In the genomic region with DNA sequence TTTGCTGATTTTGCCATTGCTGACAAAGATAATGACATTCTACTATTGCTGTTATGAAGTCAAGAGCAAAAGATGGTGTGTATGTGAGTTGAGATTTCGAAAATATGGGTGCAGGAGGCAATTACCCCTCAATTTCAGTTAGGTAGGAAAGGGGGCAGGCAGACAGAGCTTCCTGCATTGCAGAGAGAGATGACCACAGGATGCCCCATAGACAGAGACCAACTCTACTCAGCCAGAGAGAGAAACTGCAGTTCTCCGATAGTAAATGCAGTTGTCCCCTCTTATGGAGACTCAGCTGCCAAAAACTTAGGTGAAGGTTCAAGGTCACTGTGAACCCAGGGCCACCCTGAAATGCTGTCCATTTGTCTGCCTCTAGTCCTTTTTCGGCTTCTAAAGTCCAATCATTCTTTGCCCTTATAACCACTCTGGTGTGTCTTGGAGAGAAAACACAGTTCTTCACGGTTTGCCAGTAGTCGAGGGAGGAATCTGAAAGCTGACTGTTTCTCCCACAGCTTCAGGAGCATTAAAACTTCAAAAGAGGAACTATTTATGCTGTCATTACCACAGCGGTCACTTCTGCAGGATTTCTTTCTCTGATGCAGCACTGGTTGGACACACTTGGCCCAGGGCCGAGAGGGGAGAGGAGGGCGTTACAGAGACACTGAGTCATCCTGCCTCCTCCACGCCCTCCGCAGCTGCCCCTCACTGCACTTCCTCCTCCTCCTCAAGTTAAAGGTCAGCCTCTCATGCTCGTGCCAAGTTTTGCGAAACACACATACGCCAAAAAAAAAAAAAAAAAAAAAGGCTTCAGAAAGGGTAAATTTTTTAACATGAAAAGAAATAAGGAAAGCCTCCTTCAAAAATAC, we compare ENCODE assay signal across 8 cellular contexts.
DNase-seq lines count a peak whose midpoint lies in the region; ATAC-seq and TF ChIP-seq lines count a peak whose summit lies in the region.

No MANE protein-coding gene starts in this region.

- H3K4me3 ChIP-seq in GM12864 (ENCODE audit: low read depth, low read length) = no peak overlapping the region
- no peak overlapping the region for H3K4me3 ChIP-seq in GM23338
- H3K4me3 ChIP-seq in foreskin fibroblast (ENCODE audit: low read depth in 1 of 2, low read length in 2 of 2) = peak overlapping the region in 1 of 2 donors; percentile 34
- H3K4me3 ChIP-seq in aorta (ENCODE audit: low read length in 2 of 2) = no peak overlapping the region

- no peak for TF ChIP-seq CTCF in GM12864 (IDR thresholded peaks at IDR 0.05; ENCODE audit: low read depth, low read length, missing control alignments)
- TF ChIP-seq CTCF in GM23338 (conservative IDR thresholded peaks at IDR 0.05; ENCODE audit: low read depth in 2 of 2) = no peak
- no peak for TF ChIP-seq CTCF in foreskin fibroblast (IDR thresholded peaks at IDR 0.05; ENCODE audit: low read depth, low read length)

- no peaks in the 10 kb centered on the region for H3K79me2 ChIP-seq in GM23338 (replicated peaks; ENCODE audit: insufficient read depth)

- H3K27ac ChIP-seq in GM23338 (ENCODE audit: low read depth) (no peak overlapping the region), aorta (ENCODE audit: low read depth in 1 of 2, low read length in 2 of 2) (no peak overlapping the region)

- H4K20me1 ChIP-seq in GM23338 (replicated peaks; ENCODE audit: insufficient read depth) = no peaks in the 10 kb centered on the region

- no peak overlapping the region for H3K4me2 ChIP-seq in GM23338

- H2AFZ ChIP-seq in GM23338 = 0 out of 2 replicates have a peak overlapping the region, but pooled peaks have one; percentile 18

- no peaks in the 10 kb centered on the region for H3K9me2 ChIP-seq in GM23338 (ENCODE audit: insufficient read depth)

- no peaks in the 10 kb centered on the region for H3K36me3 Mint-ChIP-seq in GM23338 (ENCODE audit: low read depth)

- peaks cover 17% of the 10 kb centered on the region for H3K4me1 Mint-ChIP-seq in GM23338

- peaks cover 5% of the 10 kb centered on the region for H3K27me3 Mint-ChIP-seq in GM23338 (ENCODE audit: insufficient read depth, low read depth, poor library complexity)

- WGBS in aorta, 2 donors = 14% methylated on average over 13 of the region's 13 CpGs

- H3K4me3 Mint-ChIP-seq in GM23338 = no peak overlapping the region

- H3K9me3 Mint-ChIP-seq in GM23338 = no peaks in the 10 kb centered on the region

- DNase-seq in GM12864 (ENCODE audit: low read depth) = peak; percentile 64
- no peak for DNase-seq in GM23338 (ENCODE audit: low spot score)
- DNase-seq in KG1 (lab: John Stamatoyannopoulos, UW) = peak; percentile 82
- DNase-seq in activated CD4-positive, alpha-beta T cell treated with anti-CD3 and anti-CD28 coated beads, Interleukin-2, amount 50 U/mL, for 4 hours = peak; percentile 9 to 16
- DNase-seq in foreskin fibroblast = peak; percentile 100
- peak in 47 of 56 donors; percentile 17 to 92 (median 37) for DNase-seq in nucleus accumbens (lab: John Stamatoyannopoulos, UW)
- peak; percentile 97 to 99 for DNase-seq in aorta
- DNase-seq in cortex of kidney (lab: John Stamatoyannopoulos, UW) = no peak

- no peak overlapping the region for H3K27ac Mint-ChIP-seq in GM23338

- ATAC-seq in GM23338 (peak; percentile 62), aorta (ENCODE audit: low FRiP score) (peak; percentile 96)

- intact Hi-C loops in aorta (cut with DNase I) = no loop called here

- peaks cover 10% of the 10 kb centered on the region; the same call in 1 of the 2 replicates for H3K4me1 ChIP-seq in GM23338 (ENCODE audit: insufficient read depth)
- no peaks in the 10 kb centered on the region for H3K4me1 ChIP-seq in aorta (ENCODE audit: control insufficient read depth in 1 of 2, insufficient read depth in 2 of 2, low read length in 2 of 2)

- H3K27me3 ChIP-seq in GM23338 (ENCODE audit: insufficient read depth) (no peaks in the 10 kb centered on the region), aorta (ENCODE audit: control insufficient read depth in 1 of 2, insufficient read depth in 2 of 2, low read length in 1 of 2) (no peaks in the 10 kb centered on the region)

- H3K36me3 ChIP-seq in GM23338 (ENCODE audit: insufficient read depth) (no peaks in the 10 kb centered on the region), aorta (ENCODE audit: control insufficient read depth in 1 of 2, insufficient read depth in 2 of 2, low read length in 1 of 2) (no peaks in the 10 kb centered on the region)

- no peaks in the 10 kb centered on the region for H3F3A ChIP-seq in GM23338 (replicated peaks; ENCODE audit: low read depth)

- no peaks in the 10 kb centered on the region for H3K9me3 ChIP-seq in aorta (ENCODE audit: control insufficient read depth, low read length)

TF ChIP-seq in GM23338, 12 proteins besides CTCF, POLR2A, EP300 and RAD21 (continues in another document):
- TF ChIP-seq, protein P1, sequence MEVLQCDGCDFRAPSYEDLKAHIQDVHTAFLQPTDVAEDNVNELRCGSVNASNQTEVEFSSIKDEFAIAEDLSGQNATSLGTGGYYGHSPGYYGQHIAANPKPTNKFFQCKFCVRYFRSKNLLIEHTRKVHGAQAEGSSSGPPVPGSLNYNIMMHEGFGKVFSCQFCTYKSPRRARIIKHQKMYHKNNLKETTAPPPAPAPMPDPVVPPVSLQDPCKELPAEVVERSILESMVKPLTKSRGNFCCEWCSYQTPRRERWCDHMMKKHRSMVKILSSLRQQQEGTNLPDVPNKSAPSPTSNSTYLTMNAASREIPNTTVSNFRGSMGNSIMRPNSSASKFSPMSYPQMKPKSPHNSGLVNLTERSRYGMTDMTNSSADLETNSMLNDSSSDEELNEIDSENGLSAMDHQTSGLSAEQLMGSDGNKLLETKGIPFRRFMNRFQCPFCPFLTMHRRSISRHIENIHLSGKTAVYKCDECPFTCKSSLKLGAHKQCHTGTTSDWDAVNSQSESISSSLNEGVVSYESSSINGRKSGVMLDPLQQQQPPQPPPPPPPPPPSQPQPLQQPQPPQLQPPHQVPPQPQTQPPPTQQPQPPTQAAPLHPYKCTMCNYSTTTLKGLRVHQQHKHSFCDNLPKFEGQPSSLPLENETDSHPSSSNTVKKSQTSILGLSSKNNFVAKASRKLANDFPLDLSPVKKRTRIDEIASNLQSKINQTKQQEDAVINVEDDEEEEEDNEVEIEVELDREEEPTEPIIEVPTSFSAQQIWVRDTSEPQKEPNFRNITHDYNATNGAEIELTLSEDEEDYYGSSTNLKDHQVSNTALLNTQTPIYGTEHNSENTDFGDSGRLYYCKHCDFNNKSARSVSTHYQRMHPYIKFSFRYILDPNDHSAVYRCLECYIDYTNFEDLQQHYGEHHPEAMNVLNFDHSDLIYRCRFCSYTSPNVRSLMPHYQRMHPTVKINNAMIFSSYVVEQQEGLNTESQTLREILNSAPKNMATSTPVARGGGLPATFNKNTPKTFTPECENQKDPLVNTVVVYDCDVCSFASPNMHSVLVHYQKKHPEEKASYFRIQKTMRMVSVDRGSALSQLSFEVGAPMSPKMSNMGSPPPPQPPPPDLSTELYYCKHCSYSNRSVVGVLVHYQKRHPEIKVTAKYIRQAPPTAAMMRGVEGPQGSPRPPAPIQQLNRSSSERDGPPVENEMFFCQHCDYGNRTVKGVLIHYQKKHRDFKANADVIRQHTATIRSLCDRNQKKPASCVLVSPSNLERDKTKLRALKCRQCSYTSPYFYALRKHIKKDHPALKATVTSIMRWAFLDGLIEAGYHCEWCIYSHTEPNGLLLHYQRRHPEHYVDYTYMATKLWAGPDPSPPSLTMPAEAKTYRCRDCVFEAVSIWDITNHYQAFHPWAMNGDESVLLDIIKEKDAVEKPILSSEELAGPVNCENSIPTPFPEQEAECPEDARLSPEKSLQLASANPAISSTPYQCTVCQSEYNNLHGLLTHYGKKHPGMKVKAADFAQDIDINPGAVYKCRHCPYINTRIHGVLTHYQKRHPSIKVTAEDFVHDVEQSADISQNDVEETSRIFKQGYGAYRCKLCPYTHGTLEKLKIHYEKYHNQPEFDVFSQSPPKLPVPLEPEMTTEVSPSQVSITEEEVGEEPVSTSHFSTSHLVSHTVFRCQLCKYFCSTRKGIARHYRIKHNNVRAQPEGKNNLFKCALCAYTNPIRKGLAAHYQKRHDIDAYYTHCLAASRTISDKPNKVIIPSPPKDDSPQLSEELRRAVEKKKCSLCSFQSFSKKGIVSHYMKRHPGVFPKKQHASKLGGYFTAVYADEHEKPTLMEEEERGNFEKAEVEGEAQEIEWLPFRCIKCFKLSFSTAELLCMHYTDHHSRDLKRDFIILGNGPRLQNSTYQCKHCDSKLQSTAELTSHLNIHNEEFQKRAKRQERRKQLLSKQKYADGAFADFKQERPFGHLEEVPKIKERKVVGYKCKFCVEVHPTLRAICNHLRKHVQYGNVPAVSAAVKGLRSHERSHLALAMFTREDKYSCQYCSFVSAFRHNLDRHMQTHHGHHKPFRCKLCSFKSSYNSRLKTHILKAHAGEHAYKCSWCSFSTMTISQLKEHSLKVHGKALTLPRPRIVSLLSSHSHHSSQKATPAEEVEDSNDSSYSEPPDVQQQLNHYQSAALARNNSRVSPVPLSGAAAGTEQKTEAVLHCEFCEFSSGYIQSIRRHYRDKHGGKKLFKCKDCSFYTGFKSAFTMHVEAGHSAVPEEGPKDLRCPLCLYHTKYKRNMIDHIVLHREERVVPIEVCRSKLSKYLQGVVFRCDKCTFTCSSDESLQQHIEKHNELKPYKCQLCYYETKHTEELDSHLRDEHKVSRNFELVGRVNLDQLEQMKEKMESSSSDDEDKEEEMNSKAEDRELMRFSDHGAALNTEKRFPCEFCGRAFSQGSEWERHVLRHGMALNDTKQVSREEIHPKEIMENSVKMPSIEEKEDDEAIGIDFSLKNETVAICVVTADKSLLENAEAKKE (CRISPR knock-in tag; IDR thresholded peaks at IDR 0.05) = no peak
- TF ChIP-seq POLR2AphosphoS5 (IDR thresholded peaks at IDR 0.05; ENCODE audit: low read depth) = no peak
- no peak for TF ChIP-seq STAT1 (IDR thresholded peaks at IDR 0.05; ENCODE audit: unreplicated experiment)
- no peak for TF ChIP-seq EZH2phosphoT487 (IDR thresholded peaks at IDR 0.05; ENCODE audit: unreplicated experiment)

Comparison
In these comparisons a context has a peak if more than half of its experiments do, and no peak if none do; other contexts are left out.
1. DNase-seq: peak in GM12864 (single experiment), KG1 (single experiment), activated CD4-positive, alpha-beta T cell treated with anti-CD3 and anti-CD28 coated beads, Interleukin-2, amount 50 U/mL, for 4 hours (2 of 2), foreskin fibroblast (2 of 2), nucleus accumbens (47 of 56) and aorta (2 of 2); none in GM23338 (single experiment) and cortex of kidney (single experiment).